In the genomic region with DNA sequence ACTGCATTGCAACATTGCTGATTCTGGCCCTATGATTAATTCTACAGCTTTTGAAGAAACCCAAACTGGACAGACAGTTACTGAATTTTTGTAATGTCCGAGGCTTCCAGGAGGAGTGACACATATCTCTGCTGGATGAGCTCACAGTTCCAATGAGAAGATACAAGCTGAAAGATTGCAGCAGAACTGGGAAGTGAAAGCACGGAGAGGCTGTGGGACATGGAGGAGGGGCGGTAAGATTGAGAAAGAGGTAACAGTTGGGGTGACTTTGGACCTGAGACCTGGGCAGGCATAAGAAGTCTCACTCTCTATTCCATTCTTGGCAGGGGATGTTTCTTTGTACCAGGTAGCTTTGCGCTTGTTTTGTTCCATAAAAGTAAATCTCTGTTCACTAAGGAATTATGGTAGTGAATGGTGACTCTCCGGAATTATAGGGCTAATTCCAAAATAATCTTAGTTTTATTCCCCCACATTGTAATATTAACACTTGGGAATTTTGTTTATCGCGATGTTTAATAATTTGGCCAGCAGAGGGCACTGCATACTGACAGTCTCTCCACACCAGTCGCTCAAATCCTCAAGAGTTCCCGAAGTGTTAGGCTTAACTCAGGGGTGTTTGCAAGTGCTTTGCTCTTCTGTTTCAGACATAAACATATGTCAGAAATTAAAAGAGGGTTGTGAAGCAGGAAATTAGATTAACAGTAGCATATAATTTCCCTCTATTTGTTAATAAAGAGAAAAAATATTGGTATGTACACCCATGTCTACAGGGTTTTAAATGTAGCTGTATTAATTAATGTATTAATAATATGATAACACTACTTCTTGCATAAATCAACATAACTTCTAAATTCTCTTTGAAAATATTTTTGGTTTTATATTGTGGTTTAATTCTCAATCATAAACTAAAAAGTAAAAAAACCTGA, we compare ENCODE assay signal across 9 cellular contexts.
DNase-seq lines count a peak whose midpoint lies in the region; ATAC-seq and TF ChIP-seq lines count a peak whose summit lies in the region.
"Had no signal": no experiment of that assay in that cellular context is flagged by ENCODE, and none has a peak within 500 bp of the region (broad histone marks: within the 10 kb centered on the region; RNA-seq: fewer than 3 reads in every experiment).

No MANE protein-coding gene starts in this region.

- H3K9me3 ChIP-seq in A673 (ENCODE audit: low read depth, low read length, poor library complexity, severe bottlenecking) = no peaks in the 10 kb centered on the region
- no peaks in the 10 kb centered on the region for H3K9me3 ChIP-seq in fibroblast of lung (ENCODE audit: control insufficient read depth, insufficient read depth, low read depth, low read length)
- no peaks in the 10 kb centered on the region for H3K9me3 ChIP-seq in neuron (ENCODE audit: low read length)
- H3K9me3 ChIP-seq: neutrophil had no signal

- no peaks in the 10 kb centered on the region for H3K27me3 ChIP-seq in A673 (replicated peaks; ENCODE audit: insufficient read depth, low read depth, low read length, poor library complexity)
- no peaks in the 10 kb centered on the region for H3K27me3 ChIP-seq in fibroblast of lung (ENCODE audit: control insufficient read depth, insufficient read depth, low read length)
- no peaks in the 10 kb centered on the region for H3K27me3 ChIP-seq in neuron (ENCODE audit: insufficient read depth, low read length)
- H3K27me3 ChIP-seq: neutrophil had no signal

- TSS peak; percentile 31 for BruUV-seq in A673 (replicated peaks; lab: Mats Ljungman, UMichigan)

- POLR2A ChIA-PET in A673 (lab: Charles Lee; ENCODE audit: low non-redundant PET) (no interaction called here), WTC11 (lab: Charles Lee) (no interaction called here)

- H3K4me3 Mint-ChIP-seq in WTC11 = no peak overlapping the region

- no peaks in the 10 kb centered on the region for H3K36me3 ChIP-seq in A673 (ENCODE audit: insufficient read depth, low read length, poor library complexity, severe bottlenecking)
- H3K36me3 ChIP-seq in fibroblast of lung (ENCODE audit: control insufficient read depth, insufficient read depth, low read length) = no peaks in the 10 kb centered on the region
- no peaks in the 10 kb centered on the region for H3K36me3 ChIP-seq in neuron (ENCODE audit: insufficient read depth, low read length)
- H3K36me3 ChIP-seq: neutrophil had no signal

- H3K27ac ChIP-seq in A673 (ENCODE audit: low read depth, low read length, poor library complexity, severe bottlenecking) (peak overlapping the region; percentile 61), fibroblast of lung (ENCODE audit: insufficient read depth, low read length) (peak overlapping the region; percentile 24)
- H3K27ac ChIP-seq: neutrophil had no signal

- intact Hi-C loops in A673 (cut with micrococcal nuclease; ENCODE audit: unreplicated experiment) = loop anchor here (1.0 to 10.0 kb wide), 7 partner anchors 62 to 1597 kb away; no protein-coding TSS in a partner anchor

- H3K27ac Mint-ChIP-seq in WTC11 = no peak overlapping the region

- H4K20me1 ChIP-seq in fibroblast of lung (ENCODE audit: control insufficient read depth, extremely low read depth, insufficient read depth, low read length) = no peaks in the 10 kb centered on the region

- no peaks in the 10 kb centered on the region for H3K79me2 ChIP-seq in fibroblast of lung (ENCODE audit: control insufficient read depth, insufficient read depth, low read length)

- H3K9me3 Mint-ChIP-seq in WTC11 = peaks cover 31% of the 10 kb centered on the region

- H3K36me3 Mint-ChIP-seq in WTC11 = peaks cover 5% of the 10 kb centered on the region; the same call in 1 of the 2 replicates

- H3K4me1 Mint-ChIP-seq in WTC11 = peaks cover 3% of the 10 kb centered on the region; the same call in 1 of the 2 replicates

- TF ChIP-seq CTCF in A673 (conservative IDR thresholded peaks at IDR 0.05; ENCODE audit: low read depth, low read length) (peak; percentile 77), WTC11 (IDR thresholded peaks at IDR 0.05) (peak; percentile 30; the same call in 1 of the 2 replicates), fibroblast of lung (conservative IDR thresholded peaks at IDR 0.05 in 1 of 2, IDR thresholded peaks at IDR 0.05 in 1 of 2; ENCODE audit: low read depth in 1 of 2, low read length in 2 of 2) (peak; percentile 62 to 66)

- CTCF ChIA-PET in A673 (lab: Charles Lee) = interaction anchor here (0.6 to 1.3 kb wide), 2 partner anchors 20 to 1339 kb away, joined by 3 to 6 read pairs; no protein-coding TSS in a partner anchor
- CTCF ChIA-PET in WTC11 (lab: Charles Lee) = interaction anchor here (1.3 kb wide), 1 partner anchor 20 kb away, joined by 3 read pairs; no protein-coding TSS in a partner anchor

- peak; percentile 54 for ATAC-seq in HG02870 (IDR thresholded peaks at IDR 0.05; ENCODE audit: unreplicated experiment)
- peak; percentile 72 for ATAC-seq in WTC11
- no peak for ATAC-seq in HG03520 (IDR thresholded peaks at IDR 0.05; ENCODE audit: unreplicated experiment)

- H3K4me3 ChIP-seq in A673 (ENCODE audit: low read depth, low read length, poor library complexity, severe bottlenecking) (no peak overlapping the region), fibroblast of lung (replicated peaks in 1 of 4; ENCODE audit: control extremely low read depth in 1 of 4, insufficient read depth in 1 of 4, low read depth in 3 of 4, low read length in 4 of 4) (peak overlapping the region in 3 of 4 experiments; percentile 5 to 42 (median 39)), neuron (ENCODE audit: low read length) (no peak overlapping the region)

- peaks cover 3% of the 10 kb centered on the region for H3K27me3 Mint-ChIP-seq in WTC11 (ENCODE audit: low read depth)

- H3K4me2 ChIP-seq in fibroblast of lung (ENCODE audit: extremely low read depth, insufficient read depth, low read length) = peak overlapping the region; percentile 55

- peak overlapping the region; percentile 4 for H2AFZ ChIP-seq in fibroblast of lung (ENCODE audit: low read length)
- H2AFZ ChIP-seq in neuron (ENCODE audit: low read depth, low read length) = peak overlapping the region; percentile 26

- DNase-seq in A673 (ENCODE audit: low spot score) = peak; percentile 90
- peak; percentile 39 for DNase-seq in GM04503 (ENCODE audit: low read depth)
- DNase-seq in NCI-H2227 treated with DMSO at 0.1 percent for 48 hours (lab: John Stamatoyannopoulos, UW) = peak; percentile 56
- peak; percentile 18 for DNase-seq in WTC11 (ENCODE audit: low spot score)
- peak; percentile 29 to 69 for DNase-seq in fibroblast of lung (ENCODE audit: low read depth in 2 of 2)

- H3K4me1 ChIP-seq in A673 (ENCODE audit: insufficient read depth, low read length, poor library complexity, severe bottlenecking) = peaks cover 38% of the 10 kb centered on the region
- no peaks in the 10 kb centered on the region for H3K4me1 ChIP-seq in fibroblast of lung (ENCODE audit: control insufficient read depth, extremely low read depth, insufficient read depth, low read length)
- no peaks in the 10 kb centered on the region for H3K4me1 ChIP-seq in neuron (ENCODE audit: insufficient read depth, low read length)

- no peak overlapping the region for H3K9ac ChIP-seq in fibroblast of lung (ENCODE audit: insufficient read depth, low read length)

TF ChIP-seq in WTC11, 78 proteins besides CTCF, POLR2A, EP300 and RAD21:
- TF ChIP-seq HMGA2 (CRISPR knock-in tag; IDR thresholded peaks at IDR 0.05) (no peak), RORB (CRISPR knock-in tag; IDR thresholded peaks at IDR 0.05) (no peak), ZNF263 (CRISPR knock-in tag; IDR thresholded peaks at IDR 0.05; ENCODE audit: low read depth) (no peak), MYBL2 (CRISPR knock-in tag; IDR thresholded peaks at IDR 0.05) (no peak), AFF4 (CRISPR knock-in tag; IDR thresholded peaks at IDR 0.05; ENCODE audit: borderline replicate concordance) (no peak), GTF2I (CRISPR knock-in tag; conservative IDR thresholded peaks at IDR 0.05) (no peak)

Comparison
In these comparisons a context has a peak if more than half of its experiments do, and no peak if none do; other contexts are left out.
1. DNase-seq: peak in every context shown above with its lines; median percentile 90 in A673; 56 in NCI-H2227 treated with DMSO at 0.1 percent for 48 hours; 49 in fibroblast of lung; 39 in GM04503; 18 in WTC11.
2. H3K4me3 ChIP-seq: peak in fibroblast of lung (3 of 4); none in A673 (single experiment) and neuron (single experiment).
3. Peak in every context shown above with its lines, with median percentiles within 50 percentile points of each other: CTCF ChIP-seq.